Comparison of ENCODE assay signal across 34 cellular contexts in the genomic region with DNA sequence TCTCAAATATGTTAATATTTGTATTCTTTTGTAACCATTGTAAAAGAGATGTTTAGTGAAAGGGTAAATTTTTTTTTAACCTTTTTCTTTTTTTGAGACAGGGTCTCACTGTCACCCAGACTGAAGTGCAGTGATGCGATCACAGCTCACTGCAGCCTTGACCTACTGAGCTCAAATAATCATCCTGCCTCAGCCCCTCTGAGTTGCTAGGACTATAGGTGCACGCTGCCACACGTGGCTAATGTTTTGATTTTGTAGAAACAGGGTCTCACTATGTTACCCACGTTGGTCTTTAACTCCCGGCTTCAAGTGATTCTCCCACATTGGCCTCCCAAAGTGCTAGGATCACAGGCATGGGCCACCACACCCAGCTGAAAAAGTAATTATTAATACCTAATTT.
"Had no signal": no experiment of that assay in that cellular context is flagged by ENCODE, and none has a peak within 500 bp of the region (broad histone marks: within the 10 kb centered on the region; RNA-seq: fewer than 3 reads in every experiment).

No MANE protein-coding gene starts in this region.

- H3K36me3 ChIP-seq: adrenal gland, ascending aorta, brain microvascular endothelial cell, breast epithelium, cardiac muscle cell had no signal

- H3K4me3 ChIP-seq: adrenal gland, ascending aorta, body of pancreas, breast epithelium, cardiac muscle cell had no signal

- FAIRE-seq: astrocyte, bronchial epithelial cell had no signal

- DNase-seq: activated effector memory CD4-positive, alpha-beta T cell treated with anti-CD3 and anti-CD28 coated beads, Interleukin-2, amount 50 U/mL, for 16 hours; activated effector memory CD4-positive, alpha-beta T cell treated with Interleukin-2 at 50 U/mL for 16 hours; activated gamma-delta T cell; activated gamma-delta T cell treated with Interleukin-2 at 50 U/mL for 16 hours; activated naive CD4-positive, alpha-beta T cell; activated naive CD4-positive, alpha-beta T cell treated with anti-CD3 and anti-CD28 coated beads for 36 hours; activated naive CD4-positive, alpha-beta T cell treated with anti-CD3 and anti-CD28 coated beads, Interleukin-2, amount 10 ng/mL, durations not matched to agents 7 days and 5 days; activated naive CD4-positive, alpha-beta T cell treated with anti-CD3 and anti-CD28 coated beads, Interleukin-2, amount 50 U/mL, for 16 hours; activated naive CD4-positive, alpha-beta T cell treated with Interleukin-2 at 50 U/mL for 16 hours; activated naive CD8-positive, alpha-beta T cell treated with anti-CD3 and anti-CD28 coated beads for 36 hours; activated naive CD8-positive, alpha-beta T cell treated with anti-CD3 and anti-CD28 coated beads, Interleukin-2, amount 10 ng/mL, durations not matched to agents 7 days and 5 days; activated naive CD8-positive, alpha-beta T cell treated with anti-CD3 and anti-CD28 coated beads, Interleukin-2, amount 50 U/mL, for 24 hours; activated T-cell treated with anti-CD3 and anti-CD28 coated beads, Interleukin-2, amount 50 U/mL, for 1 hour; activated T-cell treated with anti-CD3 and anti-CD28 coated beads, Interleukin-2, amount 50 U/mL, for 24 hours; activated T-cell treated with anti-CD3 and anti-CD28 coated beads, Interleukin-2, amount 50 U/mL, for 4 hours; activated T-cell treated with anti-CD3 and anti-CD28 coated beads, Interleukin-2, amount 50 U/mL, for 48 hours; activated T-cell treated with anti-CD3 and anti-CD28 coated beads, Interleukin-2, amount 50 U/mL, for 72 hours; adrenal gland; amniotic stem cell; amygdala; anterior cingulate cortex; aorta; body of pancreas; brain microvascular endothelial cell; caudate nucleus; central memory CD4-positive, alpha-beta T cell; cerebellar nuclear complex had no signal

- ATAC-seq: activated naive CD4-positive, alpha-beta T cell treated with anti-CD3 and anti-CD28 coated beads, Interleukin-2, amount 50 U/mL, for 72 hours; activated naive CD8-positive, alpha-beta T cell treated with anti-CD3 and anti-CD28 coated beads, Interleukin-2, amount 50 U/mL, for 24 hours; activated T-cell treated with anti-CD3 and anti-CD28 coated beads, Interleukin-2, amount 50 U/mL, for 4 hours; activated T-cell treated with anti-CD3 and anti-CD28 coated beads, Interleukin-2, amount 50 U/mL, for 72 hours; activated T-helper 17 cell treated with anti-CD3 and anti-CD28 coated beads, Interleukin-2, amount 50 U/mL, for 72 hours; body of pancreas had no signal

- H3K9me3 ChIP-seq: adrenal gland, body of pancreas had no signal

- H3K27me3 ChIP-seq: adrenal gland, ascending aorta, body of pancreas, brain microvascular endothelial cell, breast epithelium, cardiac muscle cell had no signal

- H3K4me1 ChIP-seq: adrenal gland, ascending aorta, body of pancreas, breast epithelium had no signal

- H3K27ac ChIP-seq: adrenal gland, ascending aorta, body of pancreas, brain microvascular endothelial cell, breast epithelium, cardiac muscle cell had no signal
